Comparison of ENCODE assay signal across 14 cellular contexts in genomic region chr3:112557980-112558379, GRCh38.
"Had no signal": no experiment of that assay in that cellular context is flagged by ENCODE, and none has a peak within 500 bp of the region (broad histone marks: within the 10 kb centered on the region; RNA-seq: fewer than 3 reads in every experiment).

No MANE protein-coding gene starts in this region.

- H3K27me3 ChIP-seq: colonic mucosa, heart right ventricle, right lobe of liver, tibial artery, uterus had no signal

- H3K9me3 ChIP-seq: colonic mucosa, heart right ventricle, psoas muscle, right lobe of liver, tibial artery, uterus had no signal

- H3K27ac ChIP-seq: colonic mucosa, psoas muscle, right lobe of liver, tibial artery, uterus had no signal

- ATAC-seq: heart right ventricle; left lobe of liver; psoas muscle; right lobe of liver; stimulated activated memory B cell treated with anti-CD40 and anti-IgM and Interleukin-4, amounts not matched to agents 10 μg/mL and 1 μg/mL and 100 μg/mL, for 72 hours had no signal

- DNase-seq: activated CD4-positive, alpha-beta T cell treated with anti-CD3 and anti-CD28 coated beads, Interleukin-2, amount 50 U/mL, for 48 hours; activated CD4-positive, CD25-positive, alpha-beta regulatory T cell treated with anti-CD3 and anti-CD28 coated beads, Interleukin-2, amount 50 U/mL, for 72 hours; activated naive CD4-positive, alpha-beta T cell treated with anti-CD3 and anti-CD28 coated beads for 36 hours; colonic mucosa; effector CD8-positive, alpha-beta T cell; heart right ventricle; islet precursor cell; psoas muscle; right lobe of liver; stimulated activated CD4-positive, alpha-beta T cell treated with anti-CD3 and anti-CD28 coated beads, Interleukin-1b, Interleukin-23, amount 100 ng/mL, for 48 hours; tibial artery; uterus had no signal

- H3K4me3 ChIP-seq: colonic mucosa, heart right ventricle, psoas muscle, right lobe of liver, tibial artery, uterus had no signal

- H3K36me3 ChIP-seq: colonic mucosa, right lobe of liver, uterus had no signal
